ENCODE assay signal across 1 cellular context in genomic region chr2:101987832-101988231, GRCh38.
TF ChIP-seq lines count a peak whose summit lies in the region.

No MANE protein-coding gene starts in this region.

TF ChIP-seq in GM23338, 12 proteins besides CTCF, POLR2A, EP300 and RAD21:
- TF ChIP-seq ZNF462 (CRISPR knock-in tag; IDR thresholded peaks at IDR 0.05) (no peak), NANOG (IDR thresholded peaks at IDR 0.05; ENCODE audit: borderline replicate concordance) (no peak), EZH2 (IDR thresholded peaks at IDR 0.05; ENCODE audit: low read depth, unreplicated experiment) (no peak), ETS1 (IDR thresholded peaks at IDR 0.05) (no peak), EZH2phosphoT487 (IDR thresholded peaks at IDR 0.05; ENCODE audit: unreplicated experiment) (no peak), ZNF114 (CRISPR knock-in tag; IDR thresholded peaks at IDR 0.05) (no peak), JUNB (IDR thresholded peaks at IDR 0.05; ENCODE audit: unreplicated experiment) (no peak), STAT1 (IDR thresholded peaks at IDR 0.05; ENCODE audit: unreplicated experiment) (no peak), CREB1 (CRISPR knock-in tag; IDR thresholded peaks at IDR 0.05; ENCODE audit: low read depth) (no peak), REST (IDR thresholded peaks at IDR 0.05; ENCODE audit: unreplicated experiment) (no peak), ZNF331 (CRISPR knock-in tag; IDR thresholded peaks at IDR 0.05; ENCODE audit: low read depth) (no peak), POLR2AphosphoS5 (IDR thresholded peaks at IDR 0.05; ENCODE audit: low read depth) (no peak)
TF ChIP-seq in GM23338: peak in this region for 0.
